In the genomic region with DNA sequence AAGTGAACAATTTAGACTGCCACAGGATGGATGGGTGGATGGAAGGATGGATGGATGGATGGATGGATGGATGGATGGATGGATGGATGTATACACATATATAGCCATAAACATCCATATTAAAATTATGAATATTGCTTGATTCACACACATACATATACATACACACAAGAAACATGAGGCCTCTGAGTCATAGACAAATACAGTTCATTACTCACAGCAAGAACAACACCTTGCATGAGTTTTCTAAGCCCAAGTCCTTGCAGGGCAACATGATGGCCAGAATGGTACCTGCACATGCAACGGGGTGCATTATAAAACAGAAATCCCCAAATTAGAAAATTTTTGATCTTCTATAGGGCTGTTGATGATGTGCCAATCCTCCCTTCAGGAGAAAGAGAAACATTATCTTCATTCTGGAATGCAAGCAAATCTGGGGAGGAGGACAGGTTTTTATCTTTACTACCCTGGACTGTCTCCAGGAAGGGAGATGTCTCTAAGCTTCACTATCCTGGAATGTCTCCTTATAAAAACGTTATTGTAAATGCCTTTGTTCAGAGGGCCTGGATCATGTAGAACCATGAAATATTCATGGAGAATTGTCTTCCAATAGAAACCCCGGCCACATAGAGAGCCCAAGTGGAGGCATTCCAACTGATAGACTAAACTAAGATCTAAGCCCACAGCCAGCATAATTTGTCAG, we compare ENCODE assay signal across 15 cellular contexts.
"Had no signal": no experiment of that assay in that cellular context is flagged by ENCODE, and none has a peak within 500 bp of the region (broad histone marks: within the 10 kb centered on the region; RNA-seq: fewer than 3 reads in every experiment).

No MANE protein-coding gene starts in this region.

- H3K36me3 ChIP-seq: adrenal gland, heart left ventricle, ovary, stomach, upper lobe of left lung had no signal

- H3K9me3 ChIP-seq: adrenal gland, ovary, stomach, testis, upper lobe of left lung had no signal

- H3K27me3 ChIP-seq: adrenal gland, heart left ventricle, ovary, stomach, testis, upper lobe of left lung had no signal

- H3K27ac ChIP-seq: adrenal gland, heart left ventricle, ovary, stomach, testis, upper lobe of left lung had no signal

- H3K36me3 Mint-ChIP-seq: activated CD4-positive, alpha-beta memory T cell treated with anti-CD3 and anti-CD28 coated beads for 36 hours; activated CD8-positive, alpha-beta memory T cell treated with anti-CD3 and anti-CD28 coated beads, Interleukin-2, amount 10 ng/mL, durations not matched to agents 7 days and 5 days; immature natural killer cell had no signal

- H3K4me1 Mint-ChIP-seq: activated CD8-positive, alpha-beta memory T cell treated with anti-CD3 and anti-CD28 coated beads, Interleukin-2, amount 10 ng/mL, durations not matched to agents 7 days and 5 days; immature natural killer cell had no signal

- ATAC-seq: activated CD8-positive, alpha-beta memory T cell treated with anti-CD3 and anti-CD28 coated beads, Interleukin-2, amount 10 ng/mL, durations not matched to agents 7 days and 5 days; heart left ventricle had no signal

- H3K9me3 Mint-ChIP-seq: activated CD4-positive, alpha-beta memory T cell treated with anti-CD3 and anti-CD28 coated beads for 36 hours had no signal

- H3K4me3 ChIP-seq: adrenal gland, heart left ventricle, ovary, stomach, testis, upper lobe of left lung had no signal

- H3K27ac Mint-ChIP-seq: activated CD4-positive, alpha-beta memory T cell treated with anti-CD3 and anti-CD28 coated beads for 36 hours; activated CD8-positive, alpha-beta memory T cell treated with anti-CD3 and anti-CD28 coated beads, Interleukin-2, amount 10 ng/mL, durations not matched to agents 7 days and 5 days; immature natural killer cell had no signal

- DNase-seq: activated CD4-positive, alpha-beta memory T cell treated with anti-CD3 and anti-CD28 coated beads for 36 hours; activated CD4-positive, alpha-beta T cell treated with anti-CD3 and anti-CD28 coated beads for 1 hour; activated CD8-positive, alpha-beta memory T cell treated with anti-CD3 and anti-CD28 coated beads, Interleukin-2, amount 10 ng/mL, durations not matched to agents 7 days and 5 days; activated effector memory CD4-positive, alpha-beta T cell treated with Interleukin-2 at 50 U/mL for 16 hours; activated naive CD4-positive, alpha-beta T cell treated with anti-CD3 and anti-CD28 coated beads, Interleukin-2, amount 50 U/mL, for 16 hours; activated T-cell treated with anti-CD3 and anti-CD28 coated beads, Interleukin-2, amount 50 U/mL, for 1 hour; adrenal gland; heart left ventricle; immature natural killer cell; ovary; stimulated activated CD4-positive, alpha-beta T cell treated with anti-CD3 and anti-CD28 coated beads, Interleukin-1b, Interleukin-23, amount 100 ng/mL, for 48 hours; stomach; T-helper 9 cell; testis; upper lobe of left lung had no signal

- H3K4me3 Mint-ChIP-seq: activated CD4-positive, alpha-beta memory T cell treated with anti-CD3 and anti-CD28 coated beads for 36 hours; activated CD8-positive, alpha-beta memory T cell treated with anti-CD3 and anti-CD28 coated beads, Interleukin-2, amount 10 ng/mL, durations not matched to agents 7 days and 5 days; immature natural killer cell had no signal

- H3K27me3 Mint-ChIP-seq: activated CD4-positive, alpha-beta memory T cell treated with anti-CD3 and anti-CD28 coated beads for 36 hours; activated CD8-positive, alpha-beta memory T cell treated with anti-CD3 and anti-CD28 coated beads, Interleukin-2, amount 10 ng/mL, durations not matched to agents 7 days and 5 days had no signal

- H3K4me1 ChIP-seq: heart left ventricle, stomach, testis, upper lobe of left lung had no signal
